In the genomic region with DNA sequence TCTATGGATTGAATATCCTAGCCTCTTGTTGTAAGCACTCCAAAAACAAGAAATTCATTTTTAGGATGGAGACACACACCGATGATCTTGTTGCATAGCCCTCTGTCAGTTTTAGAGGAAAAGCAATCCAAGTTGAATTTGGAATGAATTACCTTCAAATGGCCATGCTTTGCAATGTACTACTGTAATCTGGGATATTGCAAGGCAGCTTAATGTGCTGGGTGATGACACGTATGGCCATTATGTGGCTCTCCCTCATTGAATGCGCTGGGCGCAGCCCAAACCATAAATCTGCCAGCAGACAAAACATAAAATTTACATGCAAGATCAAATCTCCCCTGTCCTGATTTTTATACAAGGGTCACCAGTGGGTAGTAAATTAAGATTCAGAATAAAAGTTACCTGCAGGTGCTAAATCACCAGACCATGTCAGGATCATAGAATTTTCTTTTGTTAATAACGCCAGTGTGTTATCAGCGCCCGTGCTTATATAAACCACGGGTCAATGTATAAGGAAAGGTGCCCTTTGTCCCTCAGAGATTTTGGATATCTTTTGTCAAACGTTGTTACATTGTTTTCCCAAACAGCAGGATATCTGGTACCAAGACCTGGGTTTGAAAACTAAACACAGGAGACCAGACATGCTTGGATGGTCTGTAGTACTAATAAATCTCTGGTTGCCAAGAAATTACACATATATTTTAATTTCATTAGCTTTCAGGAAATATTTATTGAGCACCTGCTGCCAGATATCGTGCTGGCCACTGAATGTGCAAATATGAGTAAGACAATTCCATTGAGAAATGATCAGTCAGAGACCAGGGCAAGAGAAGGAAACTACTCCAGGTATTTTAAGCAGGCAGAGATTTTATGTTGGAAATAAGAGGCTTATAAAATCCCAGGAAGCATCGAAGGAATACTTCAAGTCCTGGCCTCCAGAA, we compare ENCODE assay signal across 18 cellular contexts.
"Had no signal": no experiment of that assay in that cellular context is flagged by ENCODE, and none has a peak within 500 bp of the region (broad histone marks: within the 10 kb centered on the region; RNA-seq: fewer than 3 reads in every experiment).

No MANE protein-coding gene starts in this region.

- H3K9me3 ChIP-seq: ascending aorta, breast epithelium, tibial nerve, vagina had no signal

- H3K36me3 ChIP-seq: ascending aorta, breast epithelium, tibial nerve, vagina had no signal

- DNase-seq: activated CD4-positive, CD25-positive, alpha-beta regulatory T cell treated with anti-CD3 and anti-CD28 coated beads, Interleukin-2, amount 50 U/mL, for 72 hours; activated naive CD4-positive, alpha-beta T cell treated with anti-CD3 and anti-CD28 coated beads for 36 hours; cerebellar nuclear complex; effector CD8-positive, alpha-beta T cell; foreskin keratinocyte; mesenchymal stem cell; natural killer cell; nucleus accumbens; posterior cingulate gyrus; stimulated activated CD4-positive, alpha-beta T cell treated with anti-CD3 and anti-CD28 coated beads, Interleukin-15, amount 100 ng/mL, for 24 hours; stimulated activated CD4-positive, alpha-beta T cell treated with anti-CD3 and anti-CD28 coated beads, Interleukin-4, amount 100 ng/mL, for 24 hours; stimulated activated naive CD4-positive, alpha-beta T cell treated with Interleukin-2 at 50 U/mL for 16 hours; substantia nigra had no signal

- H3K27ac Mint-ChIP-seq: activated naive CD4-positive, alpha-beta T cell treated with anti-CD3 and anti-CD28 coated beads for 36 hours; natural killer cell had no signal

- H3K27ac ChIP-seq: ascending aorta, breast epithelium, foreskin keratinocyte, tibial nerve, vagina had no signal

- H3K4me1 Mint-ChIP-seq: natural killer cell had no signal

- H3K4me1 ChIP-seq: ascending aorta, breast epithelium, foreskin keratinocyte, tibial nerve, vagina had no signal

- H3K9me3 Mint-ChIP-seq: activated naive CD4-positive, alpha-beta T cell treated with anti-CD3 and anti-CD28 coated beads for 36 hours; natural killer cell had no signal

- H3K36me3 Mint-ChIP-seq: natural killer cell had no signal

- ATAC-seq: foreskin keratinocyte, natural killer cell had no signal

- H3K4me3 Mint-ChIP-seq: activated naive CD4-positive, alpha-beta T cell treated with anti-CD3 and anti-CD28 coated beads for 36 hours; natural killer cell had no signal

- H3K4me3 ChIP-seq: ascending aorta, breast epithelium, skin epidermis, tibial nerve, vagina had no signal

- H3K27me3 ChIP-seq: ascending aorta, breast epithelium, foreskin keratinocyte, tibial nerve, vagina had no signal
